1 cellular context compared by ENCODE assay signal in the genomic region with DNA sequence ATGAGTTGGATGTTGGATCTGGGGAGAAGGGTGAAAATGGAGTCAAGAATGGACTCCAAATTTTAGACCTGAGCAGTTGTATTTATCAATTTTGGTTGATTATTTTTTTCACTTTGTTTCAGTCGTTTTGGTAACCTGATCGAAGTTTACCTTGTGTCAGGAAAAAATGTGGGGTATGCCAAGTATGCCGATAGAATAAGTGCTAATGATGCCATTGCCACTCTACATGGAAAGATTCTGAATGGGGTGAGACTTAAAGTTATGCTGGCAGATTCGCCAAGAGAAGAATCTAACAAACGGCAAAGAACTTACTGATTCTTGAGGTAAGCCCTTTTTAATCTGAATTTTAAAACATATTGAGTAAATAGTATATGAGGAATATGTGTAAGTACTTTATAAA.
TF ChIP-seq lines count a peak whose summit lies in the region.

No MANE protein-coding gene starts in this region.

TF ChIP-seq in WTC11, 78 proteins besides CTCF, POLR2A, EP300 and RAD21:
- TF ChIP-seq ATF1 (CRISPR knock-in tag; IDR thresholded peaks at IDR 0.05) = no peak
- no peak for TF ChIP-seq ZBTB21 (CRISPR knock-in tag; IDR thresholded peaks at IDR 0.05; ENCODE audit: borderline replicate concordance)
- TF ChIP-seq IRF2 (CRISPR knock-in tag; IDR thresholded peaks at IDR 0.05; ENCODE audit: borderline replicate concordance, low read depth) = no peak
- TF ChIP-seq ZNF219 (CRISPR knock-in tag; IDR thresholded peaks at IDR 0.05; ENCODE audit: borderline replicate concordance) = no peak
- TF ChIP-seq, protein P1, sequence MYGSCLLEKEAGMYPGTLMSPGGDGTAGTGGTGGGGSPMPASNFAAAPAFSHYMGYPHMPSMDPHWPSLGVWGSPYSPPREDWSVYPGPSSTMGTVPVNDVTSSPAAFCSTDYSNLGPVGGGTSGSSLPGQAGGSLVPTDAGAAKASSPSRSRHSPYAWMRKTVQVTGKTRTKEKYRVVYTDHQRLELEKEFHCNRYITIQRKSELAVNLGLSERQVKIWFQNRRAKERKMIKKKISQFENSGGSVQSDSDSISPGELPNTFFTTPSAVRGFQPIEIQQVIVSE (CRISPR knock-in tag; IDR thresholded peaks at IDR 0.05; ENCODE audit: borderline replicate concordance) = no peak
- TF ChIP-seq, protein P2, sequence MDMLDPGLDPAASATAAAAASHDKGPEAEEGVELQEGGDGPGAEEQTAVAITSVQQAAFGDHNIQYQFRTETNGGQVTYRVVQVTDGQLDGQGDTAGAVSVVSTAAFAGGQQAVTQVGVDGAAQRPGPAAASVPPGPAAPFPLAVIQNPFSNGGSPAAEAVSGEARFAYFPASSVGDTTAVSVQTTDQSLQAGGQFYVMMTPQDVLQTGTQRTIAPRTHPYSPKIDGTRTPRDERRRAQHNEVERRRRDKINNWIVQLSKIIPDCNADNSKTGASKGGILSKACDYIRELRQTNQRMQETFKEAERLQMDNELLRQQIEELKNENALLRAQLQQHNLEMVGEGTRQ (CRISPR knock-in tag; IDR thresholded peaks at IDR 0.05) = no peak
- TF ChIP-seq GRHL2 (CRISPR knock-in tag; IDR thresholded peaks at IDR 0.05; ENCODE audit: insufficient replicate concordance, severe bottlenecking) = no peak
- no peak for TF ChIP-seq CBFB (CRISPR knock-in tag; IDR thresholded peaks at IDR 0.05; ENCODE audit: low read depth)
- TF ChIP-seq ETV6 (CRISPR knock-in tag; IDR thresholded peaks at IDR 0.05) = no peak
- no peak for TF ChIP-seq FOXP1 (CRISPR knock-in tag; IDR thresholded peaks at IDR 0.05; ENCODE audit: borderline replicate concordance)
- no peak for TF ChIP-seq TCF7 (CRISPR knock-in tag; IDR thresholded peaks at IDR 0.05; ENCODE audit: low read depth)
- TF ChIP-seq, protein P3, sequence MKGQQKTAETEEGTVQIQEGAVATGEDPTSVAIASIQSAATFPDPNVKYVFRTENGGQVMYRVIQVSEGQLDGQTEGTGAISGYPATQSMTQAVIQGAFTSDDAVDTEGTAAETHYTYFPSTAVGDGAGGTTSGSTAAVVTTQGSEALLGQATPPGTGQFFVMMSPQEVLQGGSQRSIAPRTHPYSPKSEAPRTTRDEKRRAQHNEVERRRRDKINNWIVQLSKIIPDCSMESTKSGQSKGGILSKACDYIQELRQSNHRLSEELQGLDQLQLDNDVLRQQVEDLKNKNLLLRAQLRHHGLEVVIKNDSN (CRISPR knock-in tag; IDR thresholded peaks at IDR 0.05) = no peak
- TF ChIP-seq RELA (CRISPR knock-in tag; IDR thresholded peaks at IDR 0.05; ENCODE audit: borderline replicate concordance) = no peak
- TF ChIP-seq, protein P4, sequence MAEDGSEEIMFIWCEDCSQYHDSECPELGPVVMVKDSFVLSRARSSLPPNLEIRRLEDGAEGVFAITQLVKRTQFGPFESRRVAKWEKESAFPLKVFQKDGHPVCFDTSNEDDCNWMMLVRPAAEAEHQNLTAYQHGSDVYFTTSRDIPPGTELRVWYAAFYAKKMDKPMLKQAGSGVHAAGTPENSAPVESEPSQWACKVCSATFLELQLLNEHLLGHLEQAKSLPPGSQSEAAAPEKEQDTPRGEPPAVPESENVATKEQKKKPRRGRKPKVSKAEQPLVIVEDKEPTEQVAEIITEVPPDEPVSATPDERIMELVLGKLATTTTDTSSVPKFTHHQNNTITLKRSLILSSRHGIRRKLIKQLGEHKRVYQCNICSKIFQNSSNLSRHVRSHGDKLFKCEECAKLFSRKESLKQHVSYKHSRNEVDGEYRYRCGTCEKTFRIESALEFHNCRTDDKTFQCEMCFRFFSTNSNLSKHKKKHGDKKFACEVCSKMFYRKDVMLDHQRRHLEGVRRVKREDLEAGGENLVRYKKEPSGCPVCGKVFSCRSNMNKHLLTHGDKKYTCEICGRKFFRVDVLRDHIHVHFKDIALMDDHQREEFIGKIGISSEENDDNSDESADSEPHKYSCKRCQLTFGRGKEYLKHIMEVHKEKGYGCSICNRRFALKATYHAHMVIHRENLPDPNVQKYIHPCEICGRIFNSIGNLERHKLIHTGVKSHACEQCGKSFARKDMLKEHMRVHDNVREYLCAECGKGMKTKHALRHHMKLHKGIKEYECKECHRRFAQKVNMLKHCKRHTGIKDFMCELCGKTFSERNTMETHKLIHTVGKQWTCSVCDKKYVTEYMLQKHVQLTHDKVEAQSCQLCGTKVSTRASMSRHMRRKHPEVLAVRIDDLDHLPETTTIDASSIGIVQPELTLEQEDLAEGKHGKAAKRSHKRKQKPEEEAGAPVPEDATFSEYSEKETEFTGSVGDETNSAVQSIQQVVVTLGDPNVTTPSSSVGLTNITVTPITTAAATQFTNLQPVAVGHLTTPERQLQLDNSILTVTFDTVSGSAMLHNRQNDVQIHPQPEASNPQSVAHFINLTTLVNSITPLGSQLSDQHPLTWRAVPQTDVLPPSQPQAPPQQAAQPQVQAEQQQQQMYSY (CRISPR knock-in tag; IDR thresholded peaks at IDR 0.05) = no peak
